1 cellular context compared by ENCODE assay signal in the genomic region with DNA sequence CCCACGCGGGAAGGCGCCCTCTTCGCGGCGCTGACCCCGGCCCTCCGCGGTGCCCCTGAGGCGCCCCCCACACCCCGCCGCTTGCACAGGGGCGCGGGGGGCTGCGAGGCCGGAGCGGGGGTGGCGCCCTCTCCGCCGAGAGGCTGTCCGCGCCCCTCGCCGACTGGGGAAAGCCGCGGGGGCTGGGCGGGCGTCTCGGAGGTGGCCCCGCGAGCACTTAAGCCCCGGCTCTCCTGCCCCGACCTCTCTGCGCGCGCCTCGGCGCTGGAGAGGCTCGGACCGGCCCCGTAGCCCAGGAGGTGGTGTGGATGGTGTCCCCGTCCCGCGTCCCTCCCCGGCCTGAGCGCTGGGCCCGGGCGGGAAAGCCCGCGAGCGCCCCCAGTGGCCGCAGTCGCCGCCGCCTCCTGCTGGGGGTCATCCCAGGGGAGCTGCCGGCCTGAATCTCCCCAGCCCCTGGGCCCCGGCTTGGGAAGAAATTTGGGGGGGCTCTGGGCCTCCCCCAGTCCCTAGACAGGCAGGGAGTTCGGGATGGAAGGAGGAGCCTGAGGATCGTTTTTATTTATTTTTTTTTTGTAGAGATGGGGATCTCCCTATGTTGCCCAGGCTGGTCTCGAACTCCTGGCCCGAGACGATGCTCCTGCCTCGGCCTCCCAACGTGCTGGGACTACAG.
TF ChIP-seq lines count a peak whose summit lies in the region.

No MANE protein-coding gene starts in this region.

TF ChIP-seq in GM12878, 131 proteins besides CTCF, POLR2A, EP300 and RAD21 (continued from another document):
- no peak for TF ChIP-seq BCL3 (IDR thresholded peaks at IDR 0.05; ENCODE audit: borderline replicate concordance, insufficient read depth, low read depth, low read length, poor library complexity, severe bottlenecking)
- TF ChIP-seq SUPT20H (IDR thresholded peaks at IDR 0.05; ENCODE audit: borderline replicate concordance, control insufficient read depth, low read depth, low read length) = no peak
- TF ChIP-seq EZH2 (IDR thresholded peaks at IDR 0.05; ENCODE audit: borderline replicate concordance, control insufficient read depth, low read depth, low read length) = no peak
- TF ChIP-seq SMARCA5 (IDR thresholded peaks at IDR 0.05) = peak; percentile 95; the same call in 1 of the 2 replicates
- no peak for TF ChIP-seq IKZF2 (IDR thresholded peaks at IDR 0.05)
- TF ChIP-seq PAX8 (IDR thresholded peaks at IDR 0.05) = no peak
- TF ChIP-seq REST (IDR thresholded peaks at IDR 0.05; ENCODE audit: low read depth, low read length) = no peak
- no peak for TF ChIP-seq KLF5 (IDR thresholded peaks at IDR 0.05; ENCODE audit: partially characterized antibody)
- no peak for TF ChIP-seq PAX5 (IDR thresholded peaks at IDR 0.05; ENCODE audit: borderline replicate concordance, low read depth, low read length)
- no peak for TF ChIP-seq JUND (IDR thresholded peaks at IDR 0.05; ENCODE audit: low read depth, low read length)
- TF ChIP-seq ESRRA (IDR thresholded peaks at IDR 0.05; ENCODE audit: low read length) = no peak
- no peak for TF ChIP-seq MYC (IDR thresholded peaks at IDR 0.05; ENCODE audit: insufficient read depth, insufficient read length, insufficient replicate concordance, low read length, severe bottlenecking)
- peak; percentile 85; the same call in 1 of the 2 replicates for TF ChIP-seq DPF2 (IDR thresholded peaks at IDR 0.05)
- TF ChIP-seq JUNB (IDR thresholded peaks at IDR 0.05) = no peak
- no peak for TF ChIP-seq YBX1 (IDR thresholded peaks at IDR 0.05)
- no peak for TF ChIP-seq SIX5 (IDR thresholded peaks at IDR 0.05; ENCODE audit: low read depth, low read length, severe bottlenecking)
- peak; percentile 86; the same call in 1 of the 2 replicates for TF ChIP-seq ZNF217 (IDR thresholded peaks at IDR 0.05)
- no peak for TF ChIP-seq FOXM1 (IDR thresholded peaks at IDR 0.05; ENCODE audit: low read depth, low read length)
- no peak for TF ChIP-seq ATF7 (IDR thresholded peaks at IDR 0.05; ENCODE audit: low read depth)
- no peak for TF ChIP-seq RAD51 (IDR thresholded peaks at IDR 0.05)
- peak; percentile 96 for TF ChIP-seq MEF2B (IDR thresholded peaks at IDR 0.05; ENCODE audit: partially characterized antibody, poor library complexity, severe bottlenecking)
- TF ChIP-seq IKZF1 (conservative IDR thresholded peaks at IDR 0.05) = peak; percentile 87
- TF ChIP-seq CBX5 (IDR thresholded peaks at IDR 0.05; ENCODE audit: low read depth) = no peak
- peak; percentile 93 for TF ChIP-seq GATAD2B (conservative IDR thresholded peaks at IDR 0.05; ENCODE audit: low read depth)
- TF ChIP-seq CBX3 (IDR thresholded peaks at IDR 0.05; ENCODE audit: borderline replicate concordance, low read depth) = no peak
- no peak for TF ChIP-seq HDAC2 (IDR thresholded peaks at IDR 0.05)
- TF ChIP-seq SUZ12 (IDR thresholded peaks at IDR 0.05; ENCODE audit: unreplicated experiment) = no peak
- no peak for TF ChIP-seq CEBPB (IDR thresholded peaks at IDR 0.05; ENCODE audit: borderline replicate concordance in 1 of 2, low read depth in 2 of 2, low read length in 2 of 2)
- TF ChIP-seq MYB (IDR thresholded peaks at IDR 0.05; ENCODE audit: borderline replicate concordance, low read depth, low read length) = no peak
- TF ChIP-seq RELA (IDR thresholded peaks at IDR 0.05; ENCODE audit: borderline replicate concordance, partially characterized antibody) = no peak
- TF ChIP-seq NR2C1 (IDR thresholded peaks at IDR 0.05) = no peak
- TF ChIP-seq HDGF (IDR thresholded peaks at IDR 0.05) = no peak
- no peak for TF ChIP-seq NRF1 (conservative IDR thresholded peaks at IDR 0.05; ENCODE audit: low read depth, low read length)
- no peak for TF ChIP-seq ZZZ3 (IDR thresholded peaks at IDR 0.05; ENCODE audit: control insufficient read depth, insufficient read length, low read depth)
TF ChIP-seq in GM12878: peak in this region for 19.
